8 cellular contexts compared by ENCODE assay signal in the genomic region with DNA sequence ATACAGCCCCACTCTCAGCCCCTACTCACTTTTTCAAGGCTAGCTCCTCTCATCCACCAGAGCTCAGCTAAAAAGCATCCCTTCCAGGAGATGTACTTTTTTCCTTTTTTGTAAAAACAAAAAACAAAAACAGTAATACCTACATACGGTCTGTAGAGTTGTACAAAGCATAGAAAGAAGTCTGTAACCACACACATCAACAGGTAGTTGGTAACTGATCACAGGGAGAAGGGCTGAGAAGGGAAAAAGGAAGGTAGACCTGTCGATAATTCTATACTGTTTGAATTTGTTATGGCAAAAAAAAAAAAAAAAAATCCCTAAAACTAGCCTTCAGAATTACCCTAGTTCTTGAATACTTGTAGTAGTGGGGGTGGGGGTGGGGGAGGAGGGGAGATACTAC. TPM values are rescaled to one million over a fixed set of nuclear protein-coding genes. Genes with fewer than 3 reads are reported as not detected.
A peak's percentile ranks its signal among the peaks of the same experiment; 100 is the strongest.
DNase-seq lines count a peak whose midpoint lies in the region; ATAC-seq and TF ChIP-seq lines count a peak whose summit lies in the region.

No MANE protein-coding gene starts in this region.

- H3K36me3 Mint-ChIP-seq in CD8-positive, alpha-beta memory T cell: peaks cover under 1 to 30% (median 2%) of the 10 kb centered on the region in 3 donors
- peaks cover 10% of the 10 kb centered on the region for H3K36me3 Mint-ChIP-seq in endodermal cell (ENCODE audit: low read depth)
- H3K36me3 Mint-ChIP-seq in osteocyte (ENCODE audit: unreplicated experiment): peaks cover 3% of the 10 kb centered on the region

- peaks cover 46% of the 10 kb centered on the region for H3K79me2 ChIP-seq in OCI-LY3 (ENCODE audit: low read length)

- H3K4me1 ChIP-seq in CD8-positive, alpha-beta memory T cell (ENCODE audit: insufficient read depth, low read length): peaks cover 10% of the 10 kb centered on the region
- peaks cover 25% of the 10 kb centered on the region for H3K4me1 ChIP-seq in OCI-LY3 (ENCODE audit: low read length)
- H3K4me1 ChIP-seq in endodermal cell (ENCODE audit: control insufficient read depth, insufficient read depth, low read length): no peaks in the 10 kb centered on the region

- TF ChIP-seq CTCF in OCI-LY3 (IDR thresholded peaks at IDR 0.05; ENCODE audit: low read depth, low read length) (no peak), endodermal cell (conservative IDR thresholded peaks at IDR 0.05) (no peak), osteocyte (IDR thresholded peaks at IDR 0.05) (no peak)

- H3K27ac ChIP-seq in CD8-positive, alpha-beta memory T cell (ENCODE audit: low read depth, low read length): peak overlapping the region; percentile 96
- H3K27ac ChIP-seq in OCI-LY3 (ENCODE audit: low read length) (peak overlapping the region; percentile 91), endodermal cell (ENCODE audit: low read depth, low read length) (no peak overlapping the region)

- POLR2A ChIA-PET in CD8-positive, alpha-beta memory T cell (lab: Charles Lee): interaction anchor here (0.9 to 3.0 kb wide), 7 partner anchors 17 to 168 kb away, joined by 3 to 72 read pairs (median 6); a partner anchor contains a TSS

- peak overlapping the region; percentile 95 to 100 (median 98) for H3K4me3 Mint-ChIP-seq in CD8-positive, alpha-beta memory T cell
- H3K4me3 Mint-ChIP-seq in endodermal cell: peak overlapping the region; percentile 83
- peak overlapping the region; percentile 96 for H3K4me3 Mint-ChIP-seq in osteocyte (ENCODE audit: unreplicated experiment)

- H3K27me3 Mint-ChIP-seq in CD8-positive, alpha-beta memory T cell: peaks cover 0 to 3% of the 10 kb centered on the region in 2 donors
- H3K27me3 Mint-ChIP-seq in endodermal cell (ENCODE audit: insufficient read depth) (peaks cover 1% of the 10 kb centered on the region), osteocyte (ENCODE audit: unreplicated experiment) (no peaks in the 10 kb centered on the region)

- peak overlapping the region; percentile 88 for H3K9ac ChIP-seq in OCI-LY3 (ENCODE audit: low read length)
- peak overlapping the region; percentile 36 for H3K9ac ChIP-seq in endodermal cell (ENCODE audit: extremely low read depth, low read length, poor library complexity, severe bottlenecking)

- ATAC-seq in GM19455 (IDR thresholded peaks at IDR 0.05; ENCODE audit: unreplicated experiment) (no peak), GM18868 (IDR thresholded peaks at IDR 0.05; ENCODE audit: unreplicated experiment) (no peak)

- H4K20me1 ChIP-seq in OCI-LY3 (ENCODE audit: insufficient read depth, low read length): no peaks in the 10 kb centered on the region; the same call in 1 of the 2 replicates

- H3K4me2 ChIP-seq in OCI-LY3 (ENCODE audit: low read length): peak overlapping the region; percentile 86

- WGBS in endodermal cell (ENCODE audit: insufficient coverage in 1 of 2, insufficient read length in 1 of 2), 2 experiments: 50% methylated on average over 1 of the region's 2 CpGs; no CpG with 5 or more reads in 1 of the 2 experiments

- DNase-seq in CD8-positive, alpha-beta memory T cell: no peak
- DNase-seq in endodermal cell (no peak), osteocyte (ENCODE audit: extremely low spot score, unreplicated experiment) (no peak), NCI-H2227 (lab: John Stamatoyannopoulos, UW; ENCODE audit: unreplicated experiment) (no peak), GM03348 (ENCODE audit: low spot score) (no peak)

- no peaks in the 10 kb centered on the region for H3K9me3 Mint-ChIP-seq in CD8-positive, alpha-beta memory T cell
- no peaks in the 10 kb centered on the region for H3K9me3 Mint-ChIP-seq in endodermal cell
- H3K9me3 Mint-ChIP-seq in osteocyte (ENCODE audit: unreplicated experiment): no peaks in the 10 kb centered on the region

- peaks cover 10 to 23% (median 18%) of the 10 kb centered on the region in 3 donors for H3K4me1 Mint-ChIP-seq in CD8-positive, alpha-beta memory T cell
- H3K4me1 Mint-ChIP-seq in endodermal cell: no peaks in the 10 kb centered on the region
- peaks cover 7% of the 10 kb centered on the region for H3K4me1 Mint-ChIP-seq in osteocyte (ENCODE audit: unreplicated experiment)

- peak overlapping the region; percentile 95 for H3K4me3 ChIP-seq in CD8-positive, alpha-beta memory T cell (ENCODE audit: low read length)
- H3K4me3 ChIP-seq in OCI-LY3 (ENCODE audit: low read length): peak overlapping the region; percentile 94
- peak overlapping the region; percentile 92 for H3K4me3 ChIP-seq in endodermal cell (ENCODE audit: low read length)

- no peaks in the 10 kb centered on the region for H3K36me3 ChIP-seq in CD8-positive, alpha-beta memory T cell (ENCODE audit: insufficient read depth, low read length)
- H3K36me3 ChIP-seq in OCI-LY3 (replicated peaks; ENCODE audit: low read depth, low read length) (peaks cover 32% of the 10 kb centered on the region), endodermal cell (ENCODE audit: control insufficient read depth, insufficient read depth, low read length) (peaks cover 6% of the 10 kb centered on the region)

- peak overlapping the region; percentile 1 to 100 (median 99) for H3K27ac Mint-ChIP-seq in CD8-positive, alpha-beta memory T cell
- no peak overlapping the region for H3K27ac Mint-ChIP-seq in endodermal cell
- no peak overlapping the region for H3K27ac Mint-ChIP-seq in osteocyte (ENCODE audit: unreplicated experiment)

- H3K27me3 ChIP-seq in CD8-positive, alpha-beta memory T cell (ENCODE audit: insufficient read depth, low read length, poor library complexity, severe bottlenecking): no peaks in the 10 kb centered on the region
- H3K27me3 ChIP-seq in OCI-LY3 (ENCODE audit: low read depth, low read length) (no peaks in the 10 kb centered on the region), endodermal cell (ENCODE audit: control insufficient read depth, insufficient read depth, low read length, poor library complexity, severe bottlenecking) (no peaks in the 10 kb centered on the region)

- no peaks in the 10 kb centered on the region for H3K9me3 ChIP-seq in CD8-positive, alpha-beta memory T cell (ENCODE audit: low read length)
- no peaks in the 10 kb centered on the region for H3K9me3 ChIP-seq in OCI-LY3 (ENCODE audit: insufficient read depth, low read length)
- no peaks in the 10 kb centered on the region for H3K9me3 ChIP-seq in endodermal cell (ENCODE audit: control insufficient read depth, low read length)

- H2AFZ ChIP-seq in OCI-LY3 (ENCODE audit: low read depth, low read length): no peak overlapping the region

- CTCF ChIA-PET in CD8-positive, alpha-beta memory T cell (lab: Charles Lee): interaction anchor here (1.0 to 3.9 kb wide), 13 partner anchors 16 to 495 kb away, joined by 3 to 66 read pairs (median 6); a partner anchor contains a TSS

RNA-seq across cellular contexts. Expression of a gene that starts 0.9 kb away (rescaled TPM):
- 100 to 1,000 TPM; 119 to 126 TPM for total RNA-seq in CD8-positive, alpha-beta memory T cell
- 15.5 TPM for polyA plus RNA-seq in CD8-positive, alpha-beta memory T cell
- total RNA-seq in endodermal cell (10 to 100 TPM; 10.6 to 10.7 TPM), osteocyte (8.6 and 12.3 TPM in 2 replicates)
- polyA plus RNA-seq in endodermal cell (2013, experiment 1 of 2): 7.9 TPM
- polyA plus RNA-seq in endodermal cell (2013, experiment 2 of 2): 6.2 TPM

RNA-seq across cellular contexts. Expression of a gene that starts 17.3 kb away (rescaled TPM):
- 10 to 100 TPM; 38.5 to 40.4 TPM for total RNA-seq in CD8-positive, alpha-beta memory T cell
- polyA plus RNA-seq in CD8-positive, alpha-beta memory T cell: 108 TPM
- 10 to 100 TPM; 17.9 to 28.6 TPM for total RNA-seq in endodermal cell
- 22.2 TPM for polyA plus RNA-seq in endodermal cell (2013, experiment 1 of 2)
- 20.2 TPM for polyA plus RNA-seq in endodermal cell (2013, experiment 2 of 2)
- total RNA-seq in osteocyte: 25.4 and 27.9 TPM in 2 replicates

RNA-seq across cellular contexts. Expression of a gene that starts 26.7 kb away (rescaled TPM):
- 100 to 1,000 TPM; 101 to 102 TPM for total RNA-seq in CD8-positive, alpha-beta memory T cell
- 123 TPM for polyA plus RNA-seq in CD8-positive, alpha-beta memory T cell
- total RNA-seq in endodermal cell: 10 to 100 TPM; 81.0 to 82.5 TPM
- 93.0 TPM for polyA plus RNA-seq in endodermal cell (2013, experiment 1 of 2)
- 81.6 TPM for polyA plus RNA-seq in endodermal cell (2013, experiment 2 of 2)
- total RNA-seq in osteocyte: 49.6 and 50.4 TPM in 2 replicates

RNA-seq across cellular contexts. Expression of a gene that starts 27.0 kb away (rescaled TPM):
- total RNA-seq in CD8-positive, alpha-beta memory T cell: 10 to 100 TPM; 73.2 to 75.1 TPM
- polyA plus RNA-seq in CD8-positive, alpha-beta memory T cell: 17.6 TPM
- total RNA-seq in endodermal cell: 10 to 100 TPM; 64.9 to 73.2 TPM
- polyA plus RNA-seq in endodermal cell (2013, experiment 1 of 2): 53.1 TPM
- 41.4 TPM for polyA plus RNA-seq in endodermal cell (2013, experiment 2 of 2)
- total RNA-seq in osteocyte: 34.3 and 34.6 TPM in 2 replicates

Comparison
In these comparisons a context has a peak if more than half of its experiments do, and no peak if none do; other contexts are left out.
1. H3K27ac Mint-ChIP-seq: peak in CD8-positive, alpha-beta memory T cell (8 of 8); none in endodermal cell (single experiment) and osteocyte (single experiment).
2. Peak in every context shown above with its lines, with median percentiles within 50 percentile points of each other: H3K4me3 ChIP-seq and H3K4me3 Mint-ChIP-seq.